3 cellular contexts compared by ENCODE assay signal in genomic region chr2:103552775-103553174, GRCh38.
TF ChIP-seq lines count a peak whose summit lies in the region.

No MANE protein-coding gene starts in this region.

TF ChIP-seq in A549, 52 proteins besides CTCF, POLR2A, EP300 and RAD21 (continued from another document):
- TF ChIP-seq, protein P1, sequence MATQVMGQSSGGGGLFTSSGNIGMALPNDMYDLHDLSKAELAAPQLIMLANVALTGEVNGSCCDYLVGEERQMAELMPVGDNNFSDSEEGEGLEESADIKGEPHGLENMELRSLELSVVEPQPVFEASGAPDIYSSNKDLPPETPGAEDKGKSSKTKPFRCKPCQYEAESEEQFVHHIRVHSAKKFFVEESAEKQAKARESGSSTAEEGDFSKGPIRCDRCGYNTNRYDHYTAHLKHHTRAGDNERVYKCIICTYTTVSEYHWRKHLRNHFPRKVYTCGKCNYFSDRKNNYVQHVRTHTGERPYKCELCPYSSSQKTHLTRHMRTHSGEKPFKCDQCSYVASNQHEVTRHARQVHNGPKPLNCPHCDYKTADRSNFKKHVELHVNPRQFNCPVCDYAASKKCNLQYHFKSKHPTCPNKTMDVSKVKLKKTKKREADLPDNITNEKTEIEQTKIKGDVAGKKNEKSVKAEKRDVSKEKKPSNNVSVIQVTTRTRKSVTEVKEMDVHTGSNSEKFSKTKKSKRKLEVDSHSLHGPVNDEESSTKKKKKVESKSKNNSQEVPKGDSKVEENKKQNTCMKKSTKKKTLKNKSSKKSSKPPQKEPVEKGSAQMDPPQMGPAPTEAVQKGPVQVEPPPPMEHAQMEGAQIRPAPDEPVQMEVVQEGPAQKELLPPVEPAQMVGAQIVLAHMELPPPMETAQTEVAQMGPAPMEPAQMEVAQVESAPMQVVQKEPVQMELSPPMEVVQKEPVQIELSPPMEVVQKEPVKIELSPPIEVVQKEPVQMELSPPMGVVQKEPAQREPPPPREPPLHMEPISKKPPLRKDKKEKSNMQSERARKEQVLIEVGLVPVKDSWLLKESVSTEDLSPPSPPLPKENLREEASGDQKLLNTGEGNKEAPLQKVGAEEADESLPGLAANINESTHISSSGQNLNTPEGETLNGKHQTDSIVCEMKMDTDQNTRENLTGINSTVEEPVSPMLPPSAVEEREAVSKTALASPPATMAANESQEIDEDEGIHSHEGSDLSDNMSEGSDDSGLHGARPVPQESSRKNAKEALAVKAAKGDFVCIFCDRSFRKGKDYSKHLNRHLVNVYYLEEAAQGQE (IDR thresholded peaks at IDR 0.05), result no peak
- peak; percentile 69; the same call in 1 of the 2 replicates for TF ChIP-seq NFE2L2 (conservative IDR thresholded peaks at IDR 0.05; ENCODE audit: low read length)
TF ChIP-seq in A549: peak in this region for 2.

TF ChIP-seq in IMR-90, 13 proteins besides CTCF, POLR2A, EP300 and RAD21 (continued from another document):
- peak; percentile 70 for TF ChIP-seq NFE2L2 (IDR thresholded peaks at IDR 0.05; ENCODE audit: low read depth, low read length)

TF ChIP-seq in K562, 482 proteins besides CTCF, POLR2A, EP300 and RAD21 (continued from another document and continues in another):
- no peak for TF ChIP-seq ZNF318 (IDR thresholded peaks at IDR 0.05; ENCODE audit: borderline replicate concordance in 1 of 2, low read depth in 1 of 2)
- TF ChIP-seq CEBPB (tag; IDR thresholded peaks at IDR 0.05), result no peak
- no peak for TF ChIP-seq CHD2 (IDR thresholded peaks at IDR 0.05; ENCODE audit: low read depth, low read length)
- TF ChIP-seq, protein P2, sequence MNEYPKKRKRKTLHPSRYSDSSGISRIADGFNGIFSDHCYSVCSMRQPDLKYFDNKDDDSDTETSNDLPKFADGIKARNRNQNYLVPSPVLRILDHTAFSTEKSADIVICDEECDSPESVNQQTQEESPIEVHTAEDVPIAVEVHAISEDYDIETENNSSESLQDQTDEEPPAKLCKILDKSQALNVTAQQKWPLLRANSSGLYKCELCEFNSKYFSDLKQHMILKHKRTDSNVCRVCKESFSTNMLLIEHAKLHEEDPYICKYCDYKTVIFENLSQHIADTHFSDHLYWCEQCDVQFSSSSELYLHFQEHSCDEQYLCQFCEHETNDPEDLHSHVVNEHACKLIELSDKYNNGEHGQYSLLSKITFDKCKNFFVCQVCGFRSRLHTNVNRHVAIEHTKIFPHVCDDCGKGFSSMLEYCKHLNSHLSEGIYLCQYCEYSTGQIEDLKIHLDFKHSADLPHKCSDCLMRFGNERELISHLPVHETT (CRISPR knock-in tag; conservative IDR thresholded peaks at IDR 0.05 in 1 of 2, IDR thresholded peaks at IDR 0.05 in 1 of 2), result no peak
- no peak for TF ChIP-seq HMGN3 (IDR thresholded peaks at IDR 0.05; ENCODE audit: borderline replicate concordance, extremely low read depth, insufficient read length, low read depth, low read length)
- TF ChIP-seq ZNF57 (CRISPR knock-in tag; IDR thresholded peaks at IDR 0.05), result no peak
- TF ChIP-seq, protein P3, sequence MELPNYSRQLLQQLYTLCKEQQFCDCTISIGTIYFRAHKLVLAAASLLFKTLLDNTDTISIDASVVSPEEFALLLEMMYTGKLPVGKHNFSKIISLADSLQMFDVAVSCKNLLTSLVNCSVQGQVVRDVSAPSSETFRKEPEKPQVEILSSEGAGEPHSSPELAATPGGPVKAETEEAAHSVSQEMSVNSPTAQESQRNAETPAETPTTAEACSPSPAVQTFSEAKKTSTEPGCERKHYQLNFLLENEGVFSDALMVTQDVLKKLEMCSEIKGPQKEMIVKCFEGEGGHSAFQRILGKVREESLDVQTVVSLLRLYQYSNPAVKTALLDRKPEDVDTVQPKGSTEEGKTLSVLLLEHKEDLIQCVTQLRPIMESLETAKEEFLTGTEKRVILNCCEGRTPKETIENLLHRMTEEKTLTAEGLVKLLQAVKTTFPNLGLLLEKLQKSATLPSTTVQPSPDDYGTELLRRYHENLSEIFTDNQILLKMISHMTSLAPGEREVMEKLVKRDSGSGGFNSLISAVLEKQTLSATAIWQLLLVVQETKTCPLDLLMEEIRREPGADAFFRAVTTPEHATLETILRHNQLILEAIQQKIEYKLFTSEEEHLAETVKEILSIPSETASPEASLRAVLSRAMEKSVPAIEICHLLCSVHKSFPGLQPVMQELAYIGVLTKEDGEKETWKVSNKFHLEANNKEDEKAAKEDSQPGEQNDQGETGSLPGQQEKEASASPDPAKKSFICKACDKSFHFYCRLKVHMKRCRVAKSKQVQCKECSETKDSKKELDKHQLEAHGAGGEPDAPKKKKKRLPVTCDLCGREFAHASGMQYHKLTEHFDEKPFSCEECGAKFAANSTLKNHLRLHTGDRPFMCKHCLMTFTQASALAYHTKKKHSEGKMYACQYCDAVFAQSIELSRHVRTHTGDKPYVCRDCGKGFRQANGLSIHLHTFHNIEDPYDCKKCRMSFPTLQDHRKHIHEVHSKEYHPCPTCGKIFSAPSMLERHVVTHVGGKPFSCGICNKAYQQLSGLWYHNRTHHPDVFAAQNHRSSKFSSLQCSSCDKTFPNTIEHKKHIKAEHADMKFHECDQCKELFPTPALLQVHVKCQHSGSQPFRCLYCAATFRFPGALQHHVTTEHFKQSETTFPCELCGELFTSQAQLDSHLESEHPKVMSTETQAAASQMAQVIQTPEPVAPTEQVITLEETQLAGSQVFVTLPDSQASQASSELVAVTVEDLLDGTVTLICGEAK (IDR thresholded peaks at IDR 0.05), result no peak
- TF ChIP-seq, protein P3 (CRISPR knock-in tag; IDR thresholded peaks at IDR 0.05), result no peak
- TF ChIP-seq MAFG (tag; conservative IDR thresholded peaks at IDR 0.05), result peak; percentile 91
- TF ChIP-seq DMBX1 (CRISPR knock-in tag; IDR thresholded peaks at IDR 0.05; ENCODE audit: borderline replicate concordance), result no peak
- TF ChIP-seq CCNT2 (IDR thresholded peaks at IDR 0.05; ENCODE audit: borderline replicate concordance, extremely low read depth, insufficient read length, low read depth, low read length), result no peak
- no peak for TF ChIP-seq SMARCA5 (IDR thresholded peaks at IDR 0.05)
- peak; percentile 60 for TF ChIP-seq NFE2 (IDR thresholded peaks at IDR 0.05; ENCODE audit: low read depth)
- no peak for TF ChIP-seq HNRNPL (IDR thresholded peaks at IDR 0.05; ENCODE audit: low read depth, low read length)
- no peak for TF ChIP-seq ETV5 (CRISPR knock-in tag; IDR thresholded peaks at IDR 0.05; ENCODE audit: low read depth)
- TF ChIP-seq ZNF695 (CRISPR knock-in tag; IDR thresholded peaks at IDR 0.05), result no peak
- TF ChIP-seq, protein P4, sequence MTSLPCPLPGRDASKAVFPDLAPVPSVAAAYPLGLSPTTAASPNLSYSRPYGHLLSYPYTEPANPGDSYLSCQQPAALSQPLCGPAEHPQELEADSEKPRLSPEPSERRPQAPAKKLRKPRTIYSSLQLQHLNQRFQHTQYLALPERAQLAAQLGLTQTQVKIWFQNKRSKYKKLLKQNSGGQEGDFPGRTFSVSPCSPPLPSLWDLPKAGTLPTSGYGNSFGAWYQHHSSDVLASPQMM (CRISPR knock-in tag; IDR thresholded peaks at IDR 0.05), result no peak
- no peak for TF ChIP-seq THAP12 (CRISPR knock-in tag; IDR thresholded peaks at IDR 0.05)
- no peak for TF ChIP-seq E2F1 (CRISPR knock-in tag; IDR thresholded peaks at IDR 0.05)
